ENCODE assay signal across 18 cellular contexts in genomic region chr5:181043285-181044092, GRCh38. TPM values are rescaled to one million over a fixed set of nuclear protein-coding genes. Genes with fewer than 3 reads are reported as not detected.
DNase-seq lines count a peak whose midpoint lies in the region; ATAC-seq and TF ChIP-seq lines count a peak whose summit lies in the region.
"Had no signal": no experiment of that assay in that cellular context is flagged by ENCODE, and none has a peak within 500 bp of the region (broad histone marks: within the 10 kb centered on the region; RNA-seq: fewer than 3 reads in every experiment).

No MANE protein-coding gene starts in this region.

- peak; percentile 18 for DNase-seq in activated CD8-positive, alpha-beta T cell treated with anti-CD3 and anti-CD28 coated beads, Interleukin-2, amount 10 ng/mL, durations not matched to agents 7 days and 5 days
- DNase-seq in activated CD8-positive, alpha-beta T cell treated with anti-CD3 and anti-CD28 coated beads for 36 hours: no peak
- DNase-seq in Panc1 (ENCODE audit: low read depth, low spot score): peak; percentile 15
- no peak for DNase-seq in heart right ventricle
- DNase-seq in thyroid gland: no peak
- no peak for DNase-seq in activated T-cell treated with anti-CD3 and anti-CD28 coated beads for 4 hours
- DNase-seq in epidermal melanocyte (ENCODE audit: insufficient read length, low spot score): no peak
- DNase-seq: HCEC 1CT, IMR-90, kidney, NCI-H2107, T-helper 2 cell had no signal

- H3K27ac Mint-ChIP-seq in activated CD8-positive, alpha-beta T cell treated with anti-CD3 and anti-CD28 coated beads, Interleukin-2, amount 10 ng/mL, durations not matched to agents 7 days and 5 days: no peak overlapping the region
- H3K27ac Mint-ChIP-seq in activated CD8-positive, alpha-beta T cell treated with anti-CD3 and anti-CD28 coated beads for 36 hours: no peak overlapping the region
- H3K27ac Mint-ChIP-seq: activated naive CD4-positive, alpha-beta T cell treated with anti-CD3 and anti-CD28 coated beads, Interleukin-2, amount 50 U/mL, for 72 hours; natural killer cell treated with Interleukin-12 subunit alpha and Interleukin-12 subunit beta and Interleukin-15 and Interleukin-18, amount 100 ng/mL, for 72 hours; type B pancreatic cell had no signal

- peaks cover 23% of the 10 kb centered on the region for H3K4me1 ChIP-seq in Panc1 (ENCODE audit: control insufficient read depth, insufficient read depth, low read length)
- peaks cover 0 to 24% (median 4%) of the 10 kb centered on the region in 9 donors for H3K4me1 ChIP-seq in heart right ventricle
- H3K4me1 ChIP-seq in thyroid gland: peaks cover 0 to 4% of the 10 kb centered on the region in 2 donors

- H3K27me3 Mint-ChIP-seq in activated CD8-positive, alpha-beta T cell treated with anti-CD3 and anti-CD28 coated beads, Interleukin-2, amount 10 ng/mL, durations not matched to agents 7 days and 5 days (ENCODE audit: low read depth): peaks cover 26% of the 10 kb centered on the region
- peaks cover 36% of the 10 kb centered on the region for H3K27me3 Mint-ChIP-seq in activated CD8-positive, alpha-beta T cell treated with anti-CD3 and anti-CD28 coated beads for 36 hours

- H3K9me3 ChIP-seq in Panc1 (ENCODE audit: control insufficient read depth, insufficient read depth, low read depth, low read length) (no peaks in the 10 kb centered on the region), heart right ventricle (no peaks in the 10 kb centered on the region), thyroid gland (no peaks in the 10 kb centered on the region)

- no peaks in the 10 kb centered on the region for H3K36me3 Mint-ChIP-seq in activated CD8-positive, alpha-beta T cell treated with anti-CD3 and anti-CD28 coated beads, Interleukin-2, amount 10 ng/mL, durations not matched to agents 7 days and 5 days (ENCODE audit: low read depth)
- no peaks in the 10 kb centered on the region for H3K36me3 Mint-ChIP-seq in activated CD8-positive, alpha-beta T cell treated with anti-CD3 and anti-CD28 coated beads for 36 hours (ENCODE audit: low read depth)
- H3K36me3 Mint-ChIP-seq: activated naive CD4-positive, alpha-beta T cell treated with anti-CD3 and anti-CD28 coated beads, Interleukin-2, amount 50 U/mL, for 72 hours; natural killer cell treated with Interleukin-12 subunit alpha and Interleukin-12 subunit beta and Interleukin-15 and Interleukin-18, amount 100 ng/mL, for 72 hours; type B pancreatic cell had no signal

- TF ChIP-seq CTCF in activated CD8-positive, alpha-beta T cell treated with anti-CD3 and anti-CD28 coated beads for 36 hours (IDR thresholded peaks at IDR 0.05): no peak
- peak; percentile 83 for TF ChIP-seq CTCF in Panc1 (IDR thresholded peaks at IDR 0.05)
- TF ChIP-seq CTCF in heart right ventricle (IDR thresholded peaks at IDR 0.05): peak in 5 of 9 donors; percentile 24 to 47 (median 33)
- peak in 1 of 6 experiments; percentile 11 for TF ChIP-seq CTCF in thyroid gland (IDR thresholded peaks at IDR 0.05)

- POLR2A ChIA-PET in activated CD8-positive, alpha-beta T cell treated with anti-CD3 and anti-CD28 coated beads, Interleukin-2, amount 10 ng/mL, durations not matched to agents 7 days and 5 days (lab: Charles Lee): no interaction called here
- POLR2A ChIA-PET in activated CD8-positive, alpha-beta T cell treated with anti-CD3 and anti-CD28 coated beads for 36 hours (lab: Charles Lee): no interaction called here
- POLR2A ChIA-PET in Panc1 (lab: Charles Lee): no interaction called here

- in situ Hi-C loops in Panc1 (cut with HindIII; ENCODE audit: low pct_unique_long_range_greater_than_20kb, low sequenced_read_pairs): no loop called here

- H3K4me1 Mint-ChIP-seq in activated CD8-positive, alpha-beta T cell treated with anti-CD3 and anti-CD28 coated beads, Interleukin-2, amount 10 ng/mL, durations not matched to agents 7 days and 5 days (ENCODE audit: low read depth): no peaks in the 10 kb centered on the region
- no peaks in the 10 kb centered on the region for H3K4me1 Mint-ChIP-seq in activated CD8-positive, alpha-beta T cell treated with anti-CD3 and anti-CD28 coated beads for 36 hours (ENCODE audit: low read depth)
- H3K4me1 Mint-ChIP-seq: central memory CD8-positive, alpha-beta T cell had no signal

- no peak overlapping the region for H3K4me3 Mint-ChIP-seq in activated CD8-positive, alpha-beta T cell treated with anti-CD3 and anti-CD28 coated beads, Interleukin-2, amount 10 ng/mL, durations not matched to agents 7 days and 5 days
- H3K4me3 Mint-ChIP-seq in activated CD8-positive, alpha-beta T cell treated with anti-CD3 and anti-CD28 coated beads for 36 hours: no peak overlapping the region
- H3K4me3 Mint-ChIP-seq: central memory CD8-positive, alpha-beta T cell; natural killer cell treated with Interleukin-12 subunit alpha and Interleukin-12 subunit beta and Interleukin-15 and Interleukin-18, amount 100 ng/mL, for 72 hours; type B pancreatic cell had no signal

- CTCF ChIA-PET in activated CD8-positive, alpha-beta T cell treated with anti-CD3 and anti-CD28 coated beads, Interleukin-2, amount 10 ng/mL, durations not matched to agents 7 days and 5 days (lab: Charles Lee): no interaction called here
- CTCF ChIA-PET in activated CD8-positive, alpha-beta T cell treated with anti-CD3 and anti-CD28 coated beads for 36 hours (lab: Charles Lee): no interaction called here
- CTCF ChIA-PET in Panc1 (lab: Charles Lee): interaction anchor here (0.6 to 1.0 kb wide), 7 partner anchors 11 to 175 kb away, joined by 3 to 6 read pairs (median 4); no protein-coding TSS in a partner anchor

- intact Hi-C loops in activated CD8-positive, alpha-beta T cell treated with anti-CD3 and anti-CD28 coated beads for 36 hours (cut with micrococcal nuclease): no loop called here
- intact Hi-C loops in Panc1 (cut with micrococcal nuclease; ENCODE audit: unreplicated experiment) (loop anchor here (5.0 kb wide), 1 partner anchor 176 kb away; no protein-coding TSS in a partner anchor), heart right ventricle (cut with DNase I) (loop anchor here in 4 of 10 donors (5.0 to 10.0 kb wide), 7 partner anchors 114 to 249 kb away; partner anchors contain the start of gene MGAT1 (in 1 of the 4)), thyroid gland (cut with DNase I) (no loop called here)

- H3K36me3 ChIP-seq in Panc1 (ENCODE audit: control insufficient read depth, insufficient read depth, low read length) (no peaks in the 10 kb centered on the region), heart right ventricle (peaks cover 0 to 10% (median 0%) of the 10 kb centered on the region in 9 donors), thyroid gland (no peaks in the 10 kb centered on the region)

- H3K4me3 ChIP-seq in Panc1 (ENCODE audit: low read depth in 2 of 2, low read length in 2 of 2) (no peak overlapping the region), heart right ventricle (peak overlapping the region in 9 of 10 donors; percentile 4 to 62 (median 48)), thyroid gland (replicated peaks in 1 of 3) (no peak overlapping the region)

- WGBS in heart right ventricle, 2 donors: 58 to 64% methylated on average over 12 of the region's 12 CpGs
- WGBS in thyroid gland, 2 donors: 75 to 78% methylated on average over 11 to 12 of the region's 12 CpGs

- peaks cover 2% of the 10 kb centered on the region; the same call in 1 of the 2 replicates for H3K27me3 ChIP-seq in Panc1 (ENCODE audit: control insufficient read depth, insufficient read depth, low read length)
- peaks cover 0 to 46% (median 33%) of the 10 kb centered on the region in 7 donors for H3K27me3 ChIP-seq in heart right ventricle
- H3K27me3 ChIP-seq in thyroid gland: no peaks in the 10 kb centered on the region

- BruUV-seq in Panc1 (replicated peaks; lab: Mats Ljungman, UMichigan): no TSS peak

- TF ChIP-seq POLR2A in thyroid gland (IDR thresholded peaks at IDR 0.05): no peak

- ATAC-seq in activated CD8-positive, alpha-beta T cell treated with anti-CD3 and anti-CD28 coated beads, Interleukin-2, amount 10 ng/mL, durations not matched to agents 7 days and 5 days: no peak
- no peak for ATAC-seq in activated CD8-positive, alpha-beta T cell treated with anti-CD3 and anti-CD28 coated beads for 36 hours
- ATAC-seq in Panc1: peak; percentile 80
- ATAC-seq in heart right ventricle: peak in 7 of 8 donors; percentile 35 to 60 (median 45)
- no peak for ATAC-seq in HG03457 (IDR thresholded peaks at IDR 0.05; ENCODE audit: unreplicated experiment)
- ATAC-seq: natural killer cell treated with Interleukin-12 subunit alpha and Interleukin-12 subunit beta and Interleukin-15 and Interleukin-18, amount 100 ng/mL, for 72 hours had no signal

- H3K27ac ChIP-seq in Panc1 (ENCODE audit: low read length): peak overlapping the region; percentile 50; the same call in 1 of the 2 replicates
- H3K27ac ChIP-seq in heart right ventricle: peak overlapping the region; percentile 14 to 93 (median 86)
- H3K27ac ChIP-seq in thyroid gland: peak overlapping the region; percentile 51 to 62 (median 53)

- H3K9me3 Mint-ChIP-seq in activated CD8-positive, alpha-beta T cell treated with anti-CD3 and anti-CD28 coated beads, Interleukin-2, amount 10 ng/mL, durations not matched to agents 7 days and 5 days (ENCODE audit: insufficient read depth): no peaks in the 10 kb centered on the region
- H3K9me3 Mint-ChIP-seq in activated CD8-positive, alpha-beta T cell treated with anti-CD3 and anti-CD28 coated beads for 36 hours: no peaks in the 10 kb centered on the region
- H3K9me3 Mint-ChIP-seq: activated naive CD4-positive, alpha-beta T cell treated with anti-CD3 and anti-CD28 coated beads, Interleukin-2, amount 50 U/mL, for 72 hours; central memory CD8-positive, alpha-beta T cell; natural killer cell treated with Interleukin-12 subunit alpha and Interleukin-12 subunit beta and Interleukin-15 and Interleukin-18, amount 100 ng/mL, for 72 hours; type B pancreatic cell had no signal

RNA-seq across cellular contexts. Expression of gene BTNL9, which starts 3.4 kb away (rescaled TPM):
- not detected for total RNA-seq in activated CD8-positive, alpha-beta T cell treated with anti-CD3 and anti-CD28 coated beads, Interleukin-2, amount 10 ng/mL, durations not matched to agents 7 days and 5 days
- total RNA-seq in activated CD8-positive, alpha-beta T cell treated with anti-CD3 and anti-CD28 coated beads for 36 hours: not detected
- total RNA-seq in Panc1 (2021; ENCODE audit: unreplicated experiment) (37.5 TPM), heart right ventricle (100 to 1,000 TPM in 2 of 10 donors, 10 to 100 TPM in 8; 16.0 to 140 (median 29.2) TPM), thyroid gland (10 to 100 TPM; 12.9 to 77.1 (median 34.3) TPM)
- 23.5 TPM for polyA plus RNA-seq in Panc1 (2012; ENCODE audit: insufficient read length)
- 100 to 1,000 TPM in 1 of 2 donors, 10 to 100 TPM in 1; 38.8 to 254 TPM for polyA plus RNA-seq in heart right ventricle
- total RNA-seq: A673; IMR-90; natural killer cell treated with Interleukin-12 subunit alpha and Interleukin-12 subunit beta and Interleukin-15 and Interleukin-18, amount 100 ng/mL, for 72 hours had no signal
- polyA plus RNA-seq: IMR-90 had no signal

RNA-seq across cellular contexts. Expression of gene BTNL3, which starts 54.8 kb away (rescaled TPM):
- not detected for total RNA-seq in activated CD8-positive, alpha-beta T cell treated with anti-CD3 and anti-CD28 coated beads, Interleukin-2, amount 10 ng/mL, durations not matched to agents 7 days and 5 days
- not detected for total RNA-seq in activated CD8-positive, alpha-beta T cell treated with anti-CD3 and anti-CD28 coated beads for 36 hours
- total RNA-seq in Panc1 (2021; ENCODE audit: unreplicated experiment): not detected
- not detected for polyA plus RNA-seq in Panc1 (2012; ENCODE audit: insufficient read length)
- total RNA-seq in heart right ventricle: under 1 TPM in 1 of 10 donors, not detected in 9; 0.17 TPM
- under 1 TPM in 1 of 2 donors, not detected in 1; 0.03 TPM for polyA plus RNA-seq in heart right ventricle
- under 1 TPM in 1 of 4 donors, not detected in 3; 0.50 TPM for total RNA-seq in thyroid gland
- total RNA-seq: A673; activated naive CD4-positive, alpha-beta T cell treated with anti-CD3 and anti-CD28 coated beads, Interleukin-2, amount 50 U/mL, for 72 hours; IMR-90; kidney; natural killer cell treated with Interleukin-12 subunit alpha and Interleukin-12 subunit beta and Interleukin-15 and Interleukin-18, amount 100 ng/mL, for 72 hours had no signal
- polyA plus RNA-seq: IMR-90 had no signal

Comparison
In these comparisons a context has a peak if more than half of its experiments do, and no peak if none do; other contexts are left out.
1. DNase-seq: peak in activated CD8-positive, alpha-beta T cell treated with anti-CD3 and anti-CD28 coated beads, Interleukin-2, amount 10 ng/mL, durations not matched to agents 7 days and 5 days (single experiment) and Panc1 (single experiment); none in activated CD8-positive, alpha-beta T cell treated with anti-CD3 and anti-CD28 coated beads for 36 hours (single experiment), heart right ventricle (0 of 2), thyroid gland (0 of 2), activated T-cell treated with anti-CD3 and anti-CD28 coated beads for 4 hours (single experiment) and epidermal melanocyte (single experiment).
2. ATAC-seq: peak in Panc1 (single experiment) and heart right ventricle (7 of 8); none in activated CD8-positive, alpha-beta T cell treated with anti-CD3 and anti-CD28 coated beads, Interleukin-2, amount 10 ng/mL, durations not matched to agents 7 days and 5 days (single experiment), activated CD8-positive, alpha-beta T cell treated with anti-CD3 and anti-CD28 coated beads for 36 hours (single experiment) and HG03457 (single experiment).
3. H3K4me3 ChIP-seq: peak in heart right ventricle (9 of 10); none in Panc1 (0 of 2) and thyroid gland (0 of 3).
4. RNA of gene BTNL9, which starts 3.4 kb away (total RNA-seq): 12.9 to 77.1 TPM in thyroid gland, 37.5 TPM in Panc1 (single experiment) and 16.0 to 140 TPM in heart right ventricle; not detected in activated CD8-positive, alpha-beta T cell treated with anti-CD3 and anti-CD28 coated beads, Interleukin-2, amount 10 ng/mL, durations not matched to agents 7 days and 5 days and not detected in activated CD8-positive, alpha-beta T cell treated with anti-CD3 and anti-CD28 coated beads for 36 hours; every median in the first group is over 10 times any median in the second.
5. Peak in every context shown above with its lines, with median percentiles within 50 percentile points of each other: H3K27ac ChIP-seq.